19 cellular contexts compared by ENCODE assay signal in genomic region chr15:63223463-63223862, GRCh38.
"Had no signal": no experiment of that assay in that cellular context is flagged by ENCODE, and none has a peak within 500 bp of the region (broad histone marks: within the 10 kb centered on the region; RNA-seq: fewer than 3 reads in every experiment).

No MANE protein-coding gene starts in this region.

- DNase-seq: activated CD4-positive, alpha-beta T cell treated with anti-CD3 and anti-CD28 coated beads, Interleukin-2, amount 50 U/mL, for 1 hour; activated CD4-positive, CD25-positive, alpha-beta regulatory T cell; activated effector memory CD4-positive, alpha-beta T cell treated with anti-CD3 and anti-CD28 coated beads, Interleukin-2, amount 50 U/mL, for 16 hours; amniotic stem cell; effector CD8-positive, alpha-beta T cell; mammary epithelial cell; midbrain; nephron progenitor cell; nucleus accumbens; stimulated activated CD4-positive, alpha-beta T cell treated with anti-CD3 and anti-CD28 coated beads, Interleukin-1b, Interleukin-23, amount 100 ng/mL, for 48 hours; stimulated activated CD8-positive, alpha-beta memory T cell treated with anti-CD3 and anti-CD28 coated beads, Interleukin-4, amount 100 ng/mL, for 48 hours; stimulated activated naive CD4-positive, alpha-beta T cell treated with Interleukin-2 at 50 U/mL for 16 hours; T-cell; transverse colon had no signal

- H3K27ac ChIP-seq: cardiac muscle cell, esophagus muscularis mucosa, transverse colon had no signal

- ATAC-seq: SK-N-SH treated with all-trans-retinoic acid at 6 μM for 48 hours, T-cell had no signal

- H3K27me3 Mint-ChIP-seq: activated naive CD4-positive, alpha-beta T cell treated with anti-CD3 and anti-CD28 coated beads, Interleukin-2, amount 50 U/mL, for 24 hours; dendritic cell treated with granulocyte-macrophage colony-stimulating factor and Interleukin-4, amounts not matched to agents 40 ng/mL and 50 ng/mL, for 4 days; T-cell had no signal

- H3K9me3 ChIP-seq: esophagus muscularis mucosa, transverse colon had no signal

- H3K36me3 ChIP-seq: cardiac muscle cell, transverse colon had no signal

- H3K9me3 Mint-ChIP-seq: activated naive CD4-positive, alpha-beta T cell treated with anti-CD3 and anti-CD28 coated beads, Interleukin-2, amount 50 U/mL, for 24 hours; dendritic cell treated with granulocyte-macrophage colony-stimulating factor and Interleukin-4, amounts not matched to agents 40 ng/mL and 50 ng/mL, for 4 days; nephron progenitor cell; T-cell had no signal

- H3K27me3 ChIP-seq: esophagus muscularis mucosa, transverse colon had no signal

- H3K4me3 ChIP-seq: cardiac muscle cell, esophagus muscularis mucosa, transverse colon had no signal

- H3K27ac Mint-ChIP-seq: activated naive CD4-positive, alpha-beta T cell treated with anti-CD3 and anti-CD28 coated beads, Interleukin-2, amount 50 U/mL, for 24 hours; dendritic cell treated with granulocyte-macrophage colony-stimulating factor and Interleukin-4, amounts not matched to agents 40 ng/mL and 50 ng/mL, for 4 days; nephron progenitor cell had no signal

- H3K4me3 Mint-ChIP-seq: activated naive CD4-positive, alpha-beta T cell treated with anti-CD3 and anti-CD28 coated beads, Interleukin-2, amount 50 U/mL, for 24 hours; dendritic cell treated with granulocyte-macrophage colony-stimulating factor and Interleukin-4, amounts not matched to agents 40 ng/mL and 50 ng/mL, for 4 days; nephron progenitor cell; T-cell had no signal
